Comparison of ENCODE assay signal across 1 cellular context in genomic region chr12:75635606-75636444, GRCh38.
TF ChIP-seq lines count a peak whose summit lies in the region.

No MANE protein-coding gene starts in this region.

TF ChIP-seq in HepG2, 621 proteins besides CTCF, POLR2A, EP300 and RAD21 (continued from another document and continues in another):
- TF ChIP-seq TRIM22 (IDR thresholded peaks at IDR 0.05) (no peak), NFATC3 (CRISPR knock-in tag; IDR thresholded peaks at IDR 0.05) (no peak), PREB (CRISPR knock-in tag; IDR thresholded peaks at IDR 0.05) (no peak), ZNF225 (CRISPR knock-in tag; IDR thresholded peaks at IDR 0.05) (no peak), ZNF747 (CRISPR knock-in tag; IDR thresholded peaks at IDR 0.05; ENCODE audit: borderline replicate concordance) (no peak), RXRA (CRISPR knock-in tag; IDR thresholded peaks at IDR 0.05) (peak; percentile 72; the same call in 1 of the 2 replicates), TOPORS (CRISPR knock-in tag; IDR thresholded peaks at IDR 0.05) (no peak), ZNF292 (CRISPR knock-in tag; IDR thresholded peaks at IDR 0.05; ENCODE audit: borderline replicate concordance, low read depth) (no peak; the same call in 1 of the 2 replicates), NFKBIZ (CRISPR knock-in tag; IDR thresholded peaks at IDR 0.05) (peak; percentile 77; the same call in 1 of the 2 replicates), HOXA5 (CRISPR knock-in tag; IDR thresholded peaks at IDR 0.05) (no peak), ZNF652 (CRISPR knock-in tag; IDR thresholded peaks at IDR 0.05; ENCODE audit: borderline replicate concordance, low read depth) (no peak), YEATS2 (CRISPR knock-in tag; IDR thresholded peaks at IDR 0.05; ENCODE audit: borderline replicate concordance) (peak; percentile 24; the same call in 1 of the 2 replicates), SYNCRIP (IDR thresholded peaks at IDR 0.05; ENCODE audit: insufficient read depth, low read depth, low read length) (no peak), NCOA5 (CRISPR knock-in tag; IDR thresholded peaks at IDR 0.05) (no peak), NCOA1 (CRISPR knock-in tag; IDR thresholded peaks at IDR 0.05) (no peak), ZNF383 (CRISPR knock-in tag; IDR thresholded peaks at IDR 0.05; ENCODE audit: borderline replicate concordance) (no peak), MYNN (CRISPR knock-in tag; IDR thresholded peaks at IDR 0.05; ENCODE audit: low read depth) (no peak), RFXAP (CRISPR knock-in tag; IDR thresholded peaks at IDR 0.05; ENCODE audit: borderline replicate concordance) (no peak), HBP1 (CRISPR knock-in tag; IDR thresholded peaks at IDR 0.05; ENCODE audit: low read depth) (no peak), ZNF564 (CRISPR knock-in tag; IDR thresholded peaks at IDR 0.05) (no peak), HIVEP1 (CRISPR knock-in tag; IDR thresholded peaks at IDR 0.05) (no peak), SMARCE1 (IDR thresholded peaks at IDR 0.05; ENCODE audit: borderline replicate concordance) (no peak), ATF6 (CRISPR knock-in tag; conservative IDR thresholded peaks at IDR 0.05) (no peak), ZNF746 (CRISPR knock-in tag; IDR thresholded peaks at IDR 0.05) (no peak), ZBTB40 (IDR thresholded peaks at IDR 0.05) (no peak), ZBTB40 (CRISPR knock-in tag; IDR thresholded peaks at IDR 0.05) (no peak), NFYB (CRISPR knock-in tag; IDR thresholded peaks at IDR 0.05) (peak; percentile 51), ZBTB2 (CRISPR knock-in tag; IDR thresholded peaks at IDR 0.05; ENCODE audit: low read depth) (no peak), ZNF552 (CRISPR knock-in tag; IDR thresholded peaks at IDR 0.05; ENCODE audit: borderline replicate concordance) (no peak), KAT2B (IDR thresholded peaks at IDR 0.05; ENCODE audit: borderline replicate concordance, low read depth, low read length) (no peak), REL (CRISPR knock-in tag; conservative IDR thresholded peaks at IDR 0.05) (no peak), REXO4 (CRISPR knock-in tag; IDR thresholded peaks at IDR 0.05; ENCODE audit: borderline replicate concordance) (no peak), ATF5 (CRISPR knock-in tag; IDR thresholded peaks at IDR 0.05; ENCODE audit: low read depth) (no peak), ZNF205 (CRISPR knock-in tag; IDR thresholded peaks at IDR 0.05) (0 out of 2 replicates have a peak, but pooled peaks have one; percentile 40), RFX3 (CRISPR knock-in tag; IDR thresholded peaks at IDR 0.05) (no peak; the same call in 1 of the 2 replicates), MXD1 (CRISPR knock-in tag; IDR thresholded peaks at IDR 0.05) (no peak), HIC2 (CRISPR knock-in tag; IDR thresholded peaks at IDR 0.05; ENCODE audit: low read depth) (no peak), ONECUT2 (CRISPR knock-in tag; IDR thresholded peaks at IDR 0.05) (no peak), GZF1 (CRISPR knock-in tag; IDR thresholded peaks at IDR 0.05) (no peak), ZNF839 (CRISPR knock-in tag; IDR thresholded peaks at IDR 0.05; ENCODE audit: borderline replicate concordance) (no peak), ZBTB38 (CRISPR knock-in tag; IDR thresholded peaks at IDR 0.05) (no peak), ZBTB1 (CRISPR knock-in tag; IDR thresholded peaks at IDR 0.05; ENCODE audit: borderline replicate concordance) (no peak), PHF20 (CRISPR knock-in tag; IDR thresholded peaks at IDR 0.05) (no peak)
